1 cellular context compared by ENCODE assay signal in the genomic region with DNA sequence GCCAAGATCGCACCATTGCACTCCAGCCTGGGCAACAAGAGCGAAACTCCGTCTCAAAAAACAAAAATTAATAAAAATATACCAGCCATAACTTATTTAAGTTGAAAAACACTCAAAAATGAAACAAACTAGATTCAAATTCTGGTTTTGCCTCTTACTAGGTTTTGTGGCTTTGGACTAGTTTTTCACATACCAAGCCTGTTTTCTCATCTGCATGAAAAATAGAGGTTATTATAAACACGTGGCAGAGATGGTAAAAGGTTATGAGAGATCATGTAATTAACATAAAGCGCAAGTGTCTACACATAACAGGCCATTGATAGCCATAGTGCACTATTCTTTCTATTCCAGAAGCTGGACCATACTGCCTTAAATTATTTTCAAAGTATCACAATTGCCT.
TF ChIP-seq lines count a peak whose summit lies in the region.

No MANE protein-coding gene starts in this region.

TF ChIP-seq in IMR-90, 13 proteins besides CTCF, POLR2A, EP300 and RAD21:
- TF ChIP-seq, protein P1, sequence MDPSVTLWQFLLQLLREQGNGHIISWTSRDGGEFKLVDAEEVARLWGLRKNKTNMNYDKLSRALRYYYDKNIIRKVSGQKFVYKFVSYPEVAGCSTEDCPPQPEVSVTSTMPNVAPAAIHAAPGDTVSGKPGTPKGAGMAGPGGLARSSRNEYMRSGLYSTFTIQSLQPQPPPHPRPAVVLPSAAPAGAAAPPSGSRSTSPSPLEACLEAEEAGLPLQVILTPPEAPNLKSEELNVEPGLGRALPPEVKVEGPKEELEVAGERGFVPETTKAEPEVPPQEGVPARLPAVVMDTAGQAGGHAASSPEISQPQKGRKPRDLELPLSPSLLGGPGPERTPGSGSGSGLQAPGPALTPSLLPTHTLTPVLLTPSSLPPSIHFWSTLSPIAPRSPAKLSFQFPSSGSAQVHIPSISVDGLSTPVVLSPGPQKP (IDR thresholded peaks at IDR 0.05; ENCODE audit: borderline replicate concordance, low read depth, low read length), result no peak
- TF ChIP-seq RFX5 (IDR thresholded peaks at IDR 0.05; ENCODE audit: low read depth, low read length) (no peak), FOS (IDR thresholded peaks at IDR 0.05; ENCODE audit: low read depth, low read length) (no peak), MAFK (IDR thresholded peaks at IDR 0.05; ENCODE audit: low read depth, low read length) (no peak), SMC3 (IDR thresholded peaks at IDR 0.05; ENCODE audit: low read depth, low read length) (no peak), NFE2L2 (IDR thresholded peaks at IDR 0.05; ENCODE audit: low read depth, low read length) (no peak), RCOR1 (IDR thresholded peaks at IDR 0.05; ENCODE audit: insufficient replicate concordance, low read length) (no peak), CHD1 (IDR thresholded peaks at IDR 0.05; ENCODE audit: low read depth, low read length) (no peak)
- TF ChIP-seq, protein P2, sequence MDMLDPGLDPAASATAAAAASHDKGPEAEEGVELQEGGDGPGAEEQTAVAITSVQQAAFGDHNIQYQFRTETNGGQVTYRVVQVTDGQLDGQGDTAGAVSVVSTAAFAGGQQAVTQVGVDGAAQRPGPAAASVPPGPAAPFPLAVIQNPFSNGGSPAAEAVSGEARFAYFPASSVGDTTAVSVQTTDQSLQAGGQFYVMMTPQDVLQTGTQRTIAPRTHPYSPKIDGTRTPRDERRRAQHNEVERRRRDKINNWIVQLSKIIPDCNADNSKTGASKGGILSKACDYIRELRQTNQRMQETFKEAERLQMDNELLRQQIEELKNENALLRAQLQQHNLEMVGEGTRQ (IDR thresholded peaks at IDR 0.05; ENCODE audit: low read depth, low read length), result no peak
TF ChIP-seq in IMR-90: peak in this region for 0.
